In genomic region chr3:39962566-39962965, GRCh38 we compare ENCODE assay signal across 1 cellular context.
TF ChIP-seq lines count a peak whose summit lies in the region.

No MANE protein-coding gene starts in this region.

TF ChIP-seq in GM23338, 12 proteins besides CTCF, POLR2A, EP300 and RAD21 (continued from another document):
- TF ChIP-seq ZNF462 (CRISPR knock-in tag; IDR thresholded peaks at IDR 0.05) (no peak), POLR2AphosphoS5 (IDR thresholded peaks at IDR 0.05; ENCODE audit: low read depth) (no peak), ETS1 (IDR thresholded peaks at IDR 0.05) (no peak), CREB1 (CRISPR knock-in tag; IDR thresholded peaks at IDR 0.05; ENCODE audit: low read depth) (no peak), EZH2phosphoT487 (IDR thresholded peaks at IDR 0.05; ENCODE audit: unreplicated experiment) (no peak), STAT1 (IDR thresholded peaks at IDR 0.05; ENCODE audit: unreplicated experiment) (no peak)
